In the genomic region with DNA sequence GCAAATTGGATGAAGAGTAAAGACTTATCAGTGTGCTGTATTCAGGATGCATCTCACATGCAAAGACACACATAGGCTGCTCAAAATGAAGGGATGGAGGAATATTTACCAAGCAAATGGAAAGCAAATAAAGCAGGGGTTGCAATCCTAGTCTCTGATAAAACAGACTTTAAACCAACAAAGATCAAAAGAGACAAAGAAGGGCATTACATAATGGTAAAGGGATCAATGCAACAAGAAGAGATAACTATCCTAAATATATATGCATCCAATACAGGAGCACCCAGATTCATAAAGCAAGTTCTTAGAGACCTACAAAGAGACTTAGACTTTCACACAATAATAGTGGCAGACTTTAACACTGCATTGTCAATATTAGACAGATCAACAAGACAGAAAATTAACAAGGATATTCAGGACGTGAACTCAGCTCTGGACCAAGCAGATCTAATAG, we compare ENCODE assay signal across 3 cellular contexts. TPM values are rescaled to one million over a fixed set of nuclear protein-coding genes. Genes with fewer than 3 reads are reported as not detected.
"Had no signal": no experiment of that assay in that cellular context is flagged by ENCODE, and none has a peak within 500 bp of the region (broad histone marks: within the 10 kb centered on the region; RNA-seq: fewer than 3 reads in every experiment).

No MANE protein-coding gene starts in this region.

RNA-seq across cellular contexts. Expression of gene ABCA9, which starts 12.1 kb away (rescaled TPM):
- total RNA-seq: endodermal cell, epithelial cell of proximal tubule, foreskin keratinocyte had no signal
